In the genomic region with DNA sequence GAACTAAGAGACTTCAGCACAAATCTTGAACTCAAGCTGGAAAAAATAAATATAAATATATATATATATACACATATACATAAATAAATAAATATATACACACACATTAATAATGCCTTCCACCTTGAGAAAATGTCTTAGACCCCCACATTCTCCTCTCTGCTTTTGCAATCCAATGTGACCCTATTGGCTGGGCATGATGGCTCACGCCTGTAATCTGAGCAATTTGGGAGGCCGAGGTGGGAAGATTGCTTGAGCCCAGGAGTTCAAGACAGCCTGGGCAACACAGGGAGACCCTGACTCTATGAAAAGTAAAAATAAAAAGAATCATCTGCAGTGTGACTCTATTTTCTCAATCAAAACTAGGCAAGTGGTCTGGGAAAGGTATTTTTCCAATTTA, we compare ENCODE assay signal across 20 cellular contexts.
DNase-seq lines count a peak whose midpoint lies in the region; ATAC-seq and TF ChIP-seq lines count a peak whose summit lies in the region.
"Had no signal": no experiment of that assay in that cellular context is flagged by ENCODE, and none has a peak within 500 bp of the region (broad histone marks: within the 10 kb centered on the region; RNA-seq: fewer than 3 reads in every experiment).

No MANE protein-coding gene starts in this region.

- H3K18ac ChIP-seq in IMR-90 (ENCODE audit: low read depth, low read length) (no peak overlapping the region), mesendoderm (ENCODE audit: low read length) (no peak overlapping the region)

- H3K4me3 Mint-ChIP-seq in nephron (no peak overlapping the region), osteocyte (ENCODE audit: unreplicated experiment) (no peak overlapping the region), HFFc6 (no peak overlapping the region)
- H3K4me3 Mint-ChIP-seq in activated T-cell treated with anti-CD3 and anti-CD28 coated beads, Interleukin-2, amount 50 U/mL, for 24 hours = no peak overlapping the region
- H3K4me3 Mint-ChIP-seq: CD4-positive, CD25-positive, alpha-beta regulatory T cell; CD8-positive, alpha-beta memory T cell had no signal

- peaks cover 37% of the 10 kb centered on the region for H3K4me1 Mint-ChIP-seq in nephron
- H3K4me1 Mint-ChIP-seq in osteocyte (ENCODE audit: unreplicated experiment) = peaks cover 45% of the 10 kb centered on the region
- H3K4me1 Mint-ChIP-seq in activated T-cell treated with anti-CD3 and anti-CD28 coated beads, Interleukin-2, amount 50 U/mL, for 24 hours (ENCODE audit: low read depth) = no peaks in the 10 kb centered on the region
- H3K4me1 Mint-ChIP-seq in HFFc6 (ENCODE audit: low read depth) = no peaks in the 10 kb centered on the region
- H3K4me1 Mint-ChIP-seq: CD4-positive, CD25-positive, alpha-beta regulatory T cell; CD8-positive, alpha-beta memory T cell had no signal

- no peak overlapping the region for H3K4ac ChIP-seq in IMR-90 (ENCODE audit: low read depth, low read length)
- H3K4ac ChIP-seq in mesendoderm (ENCODE audit: low read depth, low read length) = no peak overlapping the region

- H3K79me2 ChIP-seq in mesendoderm (ENCODE audit: control insufficient read depth, insufficient read depth, low read length) = no peaks in the 10 kb centered on the region

- no peak overlapping the region for H3K4me3 ChIP-seq in IMR-90 (ENCODE audit: insufficient read depth, low read depth, low read length)
- no peak overlapping the region for H3K4me3 ChIP-seq in mesendoderm (ENCODE audit: low read length)
- H3K4me3 ChIP-seq: GM23248 had no signal

- no peak overlapping the region for H2AK9ac ChIP-seq in IMR-90 (replicated peaks; ENCODE audit: low read depth, low read length, poor library complexity)

- H3K36me3 Mint-ChIP-seq in nephron (ENCODE audit: low read depth) (no peaks in the 10 kb centered on the region), osteocyte (ENCODE audit: unreplicated experiment) (no peaks in the 10 kb centered on the region), HFFc6 (ENCODE audit: low read depth) (no peaks in the 10 kb centered on the region)
- no peaks in the 10 kb centered on the region for H3K36me3 Mint-ChIP-seq in activated T-cell treated with anti-CD3 and anti-CD28 coated beads, Interleukin-2, amount 50 U/mL, for 24 hours (ENCODE audit: low read depth)
- H3K36me3 Mint-ChIP-seq: CD4-positive, CD25-positive, alpha-beta regulatory T cell; CD8-positive, alpha-beta memory T cell had no signal

- H4K8ac ChIP-seq in IMR-90 (ENCODE audit: low read depth in 2 of 2, low read length in 2 of 2) (no peak overlapping the region), mesendoderm (ENCODE audit: low read depth, low read length) (no peak overlapping the region)

- ATAC-seq in IMR-90 (ENCODE audit: low read depth) = no peak
- ATAC-seq: HCT116, HepG2 had no signal

- H3K27me3 Mint-ChIP-seq in nephron (ENCODE audit: low read depth) (no peaks in the 10 kb centered on the region), osteocyte (ENCODE audit: unreplicated experiment) (no peaks in the 10 kb centered on the region), HFFc6 (ENCODE audit: insufficient read depth) (no peaks in the 10 kb centered on the region)
- H3K27me3 Mint-ChIP-seq in activated T-cell treated with anti-CD3 and anti-CD28 coated beads, Interleukin-2, amount 50 U/mL, for 24 hours = no peaks in the 10 kb centered on the region

- H3K27ac ChIP-seq in IMR-90 (ENCODE audit: insufficient read depth, low read length) = no peak overlapping the region
- no peak overlapping the region for H3K27ac ChIP-seq in mesendoderm (ENCODE audit: low read depth, low read length)
- H3K27ac ChIP-seq: GM23248 had no signal

- no TSS peak for BruUV-seq in IMR-90 (replicated peaks; lab: Mats Ljungman, UMichigan)

- POLR2A ChIA-PET in IMR-90 (lab: Charles Lee; ENCODE audit: unreplicated experiment) = no interaction called here

- H3K9me3 ChIP-seq in IMR-90 (ENCODE audit: control insufficient read depth, insufficient read depth, low read length) = peaks cover 1% of the 10 kb centered on the region; the same call in 1 of the 2 replicates
- H3K9me3 ChIP-seq: BE2C had no signal

- H3K36me3 ChIP-seq in IMR-90 (ENCODE audit: control insufficient read depth, insufficient read depth, low read length) (no peaks in the 10 kb centered on the region), mesendoderm (ENCODE audit: control insufficient read depth, insufficient read depth, low read length) (no peaks in the 10 kb centered on the region)
- H3K36me3 ChIP-seq: BE2C had no signal

- DNase-seq in IMR-90 (no peak), NCI-H69 (lab: John Stamatoyannopoulos, UW) (peak; percentile 73), osteocyte (ENCODE audit: extremely low spot score, unreplicated experiment) (no peak), HCEC 1CT (no peak), mesendoderm (no peak), HFFc6 (no peak)
- DNase-seq in activated T-cell treated with anti-CD3 and anti-CD28 coated beads, Interleukin-2, amount 50 U/mL, for 24 hours = no peak
- DNase-seq: ACHN; BE2C; C1 segment of cervical spinal cord; CD4-positive, CD25-positive, alpha-beta regulatory T cell; CD8-positive, alpha-beta memory T cell; COR-L47; DMS153; DMS79; GDM1; GM23248 had no signal

- H2BK20ac ChIP-seq in IMR-90 (ENCODE audit: low read depth, low read length) = no peak overlapping the region

- no peak overlapping the region for H2BK5ac ChIP-seq in IMR-90 (ENCODE audit: low read depth, low read length, poor library complexity, severe bottlenecking)
- H2BK5ac ChIP-seq in mesendoderm (ENCODE audit: low read length) = no peak overlapping the region

- H3K27me3 ChIP-seq in IMR-90 (ENCODE audit: control insufficient read depth, insufficient read depth, low read length) (peaks cover 2% of the 10 kb centered on the region; the same call in 1 of the 2 replicates), mesendoderm (ENCODE audit: insufficient read depth, low read length, poor library complexity) (no peaks in the 10 kb centered on the region)
- H3K27me3 ChIP-seq: BE2C had no signal

- H3K79me1 ChIP-seq in IMR-90 (ENCODE audit: low read depth in 1 of 2, low read length in 2 of 2) (no peaks in the 10 kb centered on the region), mesendoderm (ENCODE audit: low read length) (no peaks in the 10 kb centered on the region)

- H2BK15ac ChIP-seq in IMR-90 (ENCODE audit: low read depth, low read length) = no peak overlapping the region
- H2BK15ac ChIP-seq in mesendoderm (replicated peaks; ENCODE audit: low read depth) = no peak overlapping the region

- H3K56ac ChIP-seq in IMR-90 (ENCODE audit: extremely low read depth, insufficient read depth, low read length) (0 out of 2 replicates have a peak overlapping the region, but pooled peaks have one; percentile 5), mesendoderm (ENCODE audit: low read length) (no peak overlapping the region)

- no peak overlapping the region for H3K23ac ChIP-seq in IMR-90 (ENCODE audit: low read depth, low read length)
- no peak overlapping the region for H3K23ac ChIP-seq in mesendoderm (ENCODE audit: low read length)

- no peaks in the 10 kb centered on the region for H3K9me3 Mint-ChIP-seq in nephron
- no peaks in the 10 kb centered on the region for H3K9me3 Mint-ChIP-seq in osteocyte (ENCODE audit: unreplicated experiment)
- H3K9me3 Mint-ChIP-seq in activated T-cell treated with anti-CD3 and anti-CD28 coated beads, Interleukin-2, amount 50 U/mL, for 24 hours = no peaks in the 10 kb centered on the region
- peaks cover 10% of the 10 kb centered on the region for H3K9me3 Mint-ChIP-seq in HFFc6
- H3K9me3 Mint-ChIP-seq: CD8-positive, alpha-beta memory T cell had no signal

- TF ChIP-seq RAD21 in IMR-90 (IDR thresholded peaks at IDR 0.05; ENCODE audit: low read length) = no peak

- H3K14ac ChIP-seq in IMR-90 (replicated peaks; ENCODE audit: low read depth, low read length) = no peak overlapping the region

- no peak for TF ChIP-seq CTCF in IMR-90 (conservative IDR thresholded peaks at IDR 0.05; ENCODE audit: low read depth, low read length)
- TF ChIP-seq CTCF in nephron (IDR thresholded peaks at IDR 0.05; ENCODE audit: unreplicated experiment in 3 of 3) = no peak
- TF ChIP-seq CTCF in osteocyte (IDR thresholded peaks at IDR 0.05) = no peak
- no peak for TF ChIP-seq CTCF in HFFc6 (IDR thresholded peaks at IDR 0.05)

- H3K4me2 ChIP-seq in IMR-90 (ENCODE audit: low read depth, low read length) (no peak overlapping the region), mesendoderm (ENCODE audit: low read length) (no peak overlapping the region)

- intact Hi-C loops in IMR-90 (cut with micrococcal nuclease) = no loop called here

- H3K9ac ChIP-seq in IMR-90 (ENCODE audit: low read depth, low read length) = no peak overlapping the region
- no peak overlapping the region for H3K9ac ChIP-seq in mesendoderm (ENCODE audit: low read length)
- H3K9ac ChIP-seq: GM23248 had no signal

- H2AFZ ChIP-seq in IMR-90 (replicated peaks; ENCODE audit: low read length, poor library complexity) = no peak overlapping the region
- H2AFZ ChIP-seq: GM23248 had no signal

- H3K27ac Mint-ChIP-seq in nephron (peak overlapping the region in 2 of 3 experiments; percentile 68 to 91), osteocyte (ENCODE audit: unreplicated experiment) (peak overlapping the region; percentile 42), HFFc6 (no peak overlapping the region)
- H3K27ac Mint-ChIP-seq in activated T-cell treated with anti-CD3 and anti-CD28 coated beads, Interleukin-2, amount 50 U/mL, for 24 hours = no peak overlapping the region
- H3K27ac Mint-ChIP-seq: CD4-positive, CD25-positive, alpha-beta regulatory T cell had no signal

- CTCF ChIA-PET in IMR-90 (lab: Yijun Ruan, JAX) = no interaction called here

- TF ChIP-seq POLR2A in IMR-90 (IDR thresholded peaks at IDR 0.05; ENCODE audit: low read depth, low read length) = no peak

- H3K9me1 ChIP-seq in IMR-90 (ENCODE audit: insufficient read depth, low read length) = no peaks in the 10 kb centered on the region

- no peak overlapping the region for H4K91ac ChIP-seq in IMR-90 (ENCODE audit: insufficient read depth, low read depth, low read length)

- dilution Hi-C loops in IMR-90 (cut with HindIII; ENCODE audit: low sequenced_read_pairs, unreplicated experiment) = no loop called here

- H3K4me1 ChIP-seq in IMR-90 (ENCODE audit: control insufficient read depth, insufficient read depth, low read length) = peaks cover 13% of the 10 kb centered on the region; the same call in 1 of the 2 replicates
- H3K4me1 ChIP-seq in mesendoderm (ENCODE audit: control insufficient read depth, low read depth, low read length) = peaks cover 10% of the 10 kb centered on the region

- WGBS in IMR-90 (ENCODE audit: extremely low coverage in 2 of 2, insufficient read length in 1 of 2), 2 experiments = no CpG with 5 or more reads among the region's 2 CpGs
- WGBS in mesendoderm (ENCODE audit: extremely low coverage, insufficient coverage, low lambda C conversion rate) = no CpG with 5 or more reads among the region's 2 CpGs

- H2AK5ac ChIP-seq in IMR-90 (ENCODE audit: low read depth, low read length) (no peak overlapping the region), mesendoderm (ENCODE audit: low read length) (no peak overlapping the region)

- no peaks in the 10 kb centered on the region for H4K20me1 ChIP-seq in IMR-90 (ENCODE audit: insufficient read depth, low read length)

- no peak overlapping the region for H4K5ac ChIP-seq in IMR-90 (ENCODE audit: low read depth, low read length)
- no peak overlapping the region for H4K5ac ChIP-seq in mesendoderm (ENCODE audit: low read length)

- no peak overlapping the region for H2BK120ac ChIP-seq in IMR-90 (ENCODE audit: low read depth, low read length)
- no peak overlapping the region for H2BK120ac ChIP-seq in mesendoderm (ENCODE audit: low read depth, low read length)

- in situ Hi-C loops in IMR-90 (cut with MboI; ENCODE audit: low sequenced_read_pairs) = no loop called here

Comparison
In these comparisons a context has a peak if more than half of its experiments do, and no peak if none do; other contexts are left out.
1. H3K27ac Mint-ChIP-seq: peak in nephron (2 of 3) and osteocyte (single experiment); none in activated T-cell treated with anti-CD3 and anti-CD28 coated beads, Interleukin-2, amount 50 U/mL, for 24 hours (single experiment) and HFFc6 (single experiment).